Comparison of ENCODE assay signal across 10 cellular contexts in the genomic region with DNA sequence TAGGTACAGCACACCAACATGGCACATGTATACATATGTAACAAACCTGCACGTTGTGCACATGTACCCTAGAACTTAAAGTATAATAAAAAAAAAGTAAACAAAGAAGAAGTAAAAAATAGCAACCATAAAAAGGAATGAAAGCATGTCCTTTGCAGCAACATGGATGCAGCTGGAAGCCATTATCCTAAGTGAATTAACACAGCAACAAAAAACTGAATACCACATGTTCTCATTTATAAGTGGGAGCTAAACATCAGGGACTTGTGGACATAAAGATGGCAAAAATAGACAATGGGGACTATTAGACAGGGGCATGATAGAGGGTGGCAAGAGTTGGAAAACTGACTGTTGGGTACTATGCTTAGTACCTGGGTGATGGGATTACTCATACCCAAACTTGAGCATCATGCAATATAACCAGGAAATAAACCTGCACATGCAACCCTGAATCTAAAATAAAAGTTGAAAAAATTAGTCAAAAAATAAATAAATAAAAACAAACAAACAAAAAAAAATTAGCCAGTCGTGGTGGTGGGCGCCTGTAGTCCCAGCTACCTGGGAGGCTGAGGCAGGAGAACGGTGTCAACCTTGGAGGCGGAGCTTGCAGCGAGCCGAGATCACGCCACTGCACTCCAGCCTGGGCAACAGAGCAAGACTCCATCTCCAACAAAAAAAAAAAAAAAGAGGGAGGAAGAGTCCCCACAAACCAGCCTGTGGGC. TPM values are rescaled to one million over a fixed set of nuclear protein-coding genes. Genes with fewer than 3 reads are reported as not detected.
A peak's percentile ranks its signal among the peaks of the same experiment; 100 is the strongest.
DNase-seq lines count a peak whose midpoint lies in the region; ATAC-seq and TF ChIP-seq lines count a peak whose summit lies in the region.
"Not testable (repeated sequence)": the region's sequence is repeated elsewhere in the genome, so short reads cannot be mapped to it uniquely, and the experiment has no call there.
"Had no signal": no experiment of that assay in that cellular context is flagged by ENCODE, and none has a peak within 500 bp of the region (broad histone marks: within the 10 kb centered on the region; RNA-seq: fewer than 3 reads in every experiment).

No MANE protein-coding gene starts in this region.

- TF ChIP-seq CTCF in Peyer's patch (IDR thresholded peaks at IDR 0.05); activated CD8-positive, alpha-beta T cell treated with anti-CD3 and anti-CD28 coated beads for 36 hours (IDR thresholded peaks at IDR 0.05); chondrocyte (IDR thresholded peaks at IDR 0.05); foreskin fibroblast (IDR thresholded peaks at IDR 0.05; ENCODE audit: low read depth, low read length); mesothelial cell of epicardium (IDR thresholded peaks at IDR 0.05; ENCODE audit: unreplicated experiment); sigmoid colon (IDR thresholded peaks at IDR 0.05); upper lobe of right lung (IDR thresholded peaks at IDR 0.05): not testable (repeated sequence)

- intact Hi-C loops in activated CD8-positive, alpha-beta T cell treated with anti-CD3 and anti-CD28 coated beads for 36 hours (cut with micrococcal nuclease); sigmoid colon (cut with DNase I); upper lobe of right lung (cut with DNase I): not testable (repeated sequence)

- WGBS in sigmoid colon, 2 donors, result 74 to 80% methylated on average over 8 of the region's 8 CpGs

- H3K4me1 ChIP-seq in Peyer's patch (peaks cover 5 to 82% (median 34%) of the 10 kb centered on the region in 4 donors), sigmoid colon (peaks cover 0 to 80% (median 68%) of the 10 kb centered on the region in 4 donors), upper lobe of right lung (peaks cover 70% of the 10 kb centered on the region)

- POLR2A ChIA-PET in activated CD8-positive, alpha-beta T cell treated with anti-CD3 and anti-CD28 coated beads for 36 hours (lab: Charles Lee), result interaction anchor here (2.2 kb wide), 1 partner anchor 15 kb away, joined by 5 read pairs; no protein-coding TSS in a partner anchor

- H3K27ac Mint-ChIP-seq in activated CD8-positive, alpha-beta T cell treated with anti-CD3 and anti-CD28 coated beads for 36 hours, result peak overlapping the region; percentile 43
- H3K27ac Mint-ChIP-seq in chondrocyte (ENCODE audit: unreplicated experiment) (peak overlapping the region; percentile 92), mesothelial cell of epicardium (peak overlapping the region; percentile 97)

- not testable (repeated sequence) for TF ChIP-seq POLR2A in Peyer's patch (IDR thresholded peaks at IDR 0.05); sigmoid colon (IDR thresholded peaks at IDR 0.05)

- H3K36me3 ChIP-seq in Peyer's patch, sigmoid colon, upper lobe of right lung: not testable (repeated sequence)

- peak overlapping the region; percentile 56 to 80 (median 67) for H3K27ac ChIP-seq in Peyer's patch
- peak overlapping the region in 3 of 4 donors; percentile 60 to 70 (median 69) for H3K27ac ChIP-seq in sigmoid colon
- H3K27ac ChIP-seq in upper lobe of right lung, result peak overlapping the region; percentile 78

- H3K9me3 ChIP-seq in Peyer's patch, sigmoid colon, upper lobe of right lung: not testable (repeated sequence)

- H3K27me3 Mint-ChIP-seq in activated CD8-positive, alpha-beta T cell treated with anti-CD3 and anti-CD28 coated beads for 36 hours; chondrocyte (ENCODE audit: low read depth); mesothelial cell of epicardium (ENCODE audit: low read depth): not testable (repeated sequence)

- peaks cover 23% of the 10 kb centered on the region for H3K36me3 Mint-ChIP-seq in activated CD8-positive, alpha-beta T cell treated with anti-CD3 and anti-CD28 coated beads for 36 hours (ENCODE audit: low read depth)
- H3K36me3 Mint-ChIP-seq in chondrocyte (ENCODE audit: low read depth); mesothelial cell of epicardium: not testable (repeated sequence)

- H3K4me3 ChIP-seq in Peyer's patch, sigmoid colon, upper lobe of right lung: not testable (repeated sequence)
- H3K4me3 ChIP-seq in foreskin fibroblast (ENCODE audit: low read depth in 1 of 2, low read length in 2 of 2), result peak overlapping the region; percentile 23 to 44

- CTCF ChIA-PET in activated CD8-positive, alpha-beta T cell treated with anti-CD3 and anti-CD28 coated beads for 36 hours (lab: Charles Lee), result interaction anchor here (1.0 to 1.6 kb wide), 4 partner anchors 9 to 49 kb away, joined by 3 to 5 read pairs (median 4); no protein-coding TSS in a partner anchor

- not testable (repeated sequence) for H3K27me3 ChIP-seq in Peyer's patch, sigmoid colon, upper lobe of right lung

- H3K4me3 Mint-ChIP-seq in activated CD8-positive, alpha-beta T cell treated with anti-CD3 and anti-CD28 coated beads for 36 hours; chondrocyte (ENCODE audit: unreplicated experiment); mesothelial cell of epicardium: not testable (repeated sequence)

- DNase-seq in EH (ENCODE audit: low read depth) (peak; percentile 23), Peyer's patch (peak in 1 of 3 donors; percentile 30), chondrocyte (ENCODE audit: low spot score) (peak; percentile 29)
- not testable (repeated sequence) for DNase-seq in activated CD8-positive, alpha-beta T cell treated with anti-CD3 and anti-CD28 coated beads for 36 hours; foreskin fibroblast; mesothelial cell of epicardium (ENCODE audit: low spot score in 2 of 2, unreplicated experiment in 2 of 2); sigmoid colon; upper lobe of right lung

- H3K4me1 Mint-ChIP-seq in activated CD8-positive, alpha-beta T cell treated with anti-CD3 and anti-CD28 coated beads for 36 hours (ENCODE audit: low read depth), result peaks cover 67% of the 10 kb centered on the region
- peaks cover 77% of the 10 kb centered on the region for H3K4me1 Mint-ChIP-seq in chondrocyte (ENCODE audit: low read depth)
- peaks cover 35% of the 10 kb centered on the region for H3K4me1 Mint-ChIP-seq in mesothelial cell of epicardium

- not testable (repeated sequence) for TF ChIP-seq EP300 in sigmoid colon (IDR thresholded peaks at IDR 0.05)

- not testable (repeated sequence) for H3K9me3 Mint-ChIP-seq in activated CD8-positive, alpha-beta T cell treated with anti-CD3 and anti-CD28 coated beads for 36 hours; chondrocyte (ENCODE audit: low read depth); mesothelial cell of epicardium

- not testable (repeated sequence) for ATAC-seq in activated CD8-positive, alpha-beta T cell treated with anti-CD3 and anti-CD28 coated beads for 36 hours; upper lobe of right lung

RNA-seq across cellular contexts. Expression of gene GNB1, which starts 30.8 kb away (rescaled TPM):
- total RNA-seq in Peyer's patch, result 100 to 1,000 TPM; 112 to 266 (median 236) TPM
- total RNA-seq in activated CD8-positive, alpha-beta T cell treated with anti-CD3 and anti-CD28 coated beads for 36 hours, result 100 to 1,000 TPM; 318 to 330 TPM
- total RNA-seq in chondrocyte, result 419 to 543 TPM (median 538 TPM) in 3 replicates
- 272 to 289 TPM (median 283 TPM) in 3 replicates for total RNA-seq in mesothelial cell of epicardium
- 100 to 1,000 TPM; 119 to 157 (median 145) TPM for total RNA-seq in sigmoid colon
- 100 to 1,000 TPM; 163 to 197 (median 193) TPM for polyA plus RNA-seq in sigmoid colon
- total RNA-seq in upper lobe of right lung, result 328 TPM

RNA-seq across cellular contexts. Expression of gene CALML6, which starts 54.9 kb away (rescaled TPM):
- total RNA-seq in Peyer's patch (not detected), chondrocyte (2.1 to 2.3 TPM (median 2.1 TPM) in 3 replicates), mesothelial cell of epicardium (1.6 to 2.7 TPM (median 1.9 TPM) in 3 replicates), sigmoid colon (under 1 TPM in 1 of 4 donors, not detected in 3; 0.36 TPM), upper lobe of right lung (0.90 TPM)
- total RNA-seq in activated CD8-positive, alpha-beta T cell treated with anti-CD3 and anti-CD28 coated beads for 36 hours, result under 1 TPM; 0.47 to 0.76 TPM
- under 1 TPM in 1 of 3 donors, not detected in 2; 0.36 TPM for polyA plus RNA-seq in sigmoid colon
- total RNA-seq: HT1080, thoracic aorta had no signal

RNA-seq across cellular contexts. Expression of gene TMEM52, which starts 58.9 kb away (rescaled TPM):
- total RNA-seq in Peyer's patch, result 10 to 100 TPM in 1 of 4 donors, 1 to 10 TPM in 3; 2.2 to 11.6 (median 6.4) TPM
- total RNA-seq in activated CD8-positive, alpha-beta T cell treated with anti-CD3 and anti-CD28 coated beads for 36 hours, result 1 to 10 TPM; 2.1 to 2.2 TPM
- total RNA-seq in chondrocyte, result 0.67 to 0.90 TPM (median 0.68 TPM) in 3 replicates
- total RNA-seq in mesothelial cell of epicardium, result 2.1 to 2.8 TPM (median 2.5 TPM) in 3 replicates
- 1 to 10 TPM in 2 of 4 donors, not detected in 2; 1.1 to 3.5 TPM for total RNA-seq in sigmoid colon
- polyA plus RNA-seq in sigmoid colon, result 1 to 10 TPM; 1.2 to 5.5 (median 2.1) TPM
- 1.5 TPM for total RNA-seq in upper lobe of right lung
- total RNA-seq: thoracic aorta had no signal

Comparison
In these comparisons a context has a peak if more than half of its experiments do, and no peak if none do; other contexts are left out.
1. H3K27ac Mint-ChIP-seq: peak in every context shown above with its lines; median percentile 97 in mesothelial cell of epicardium; 92 in chondrocyte; 43 in activated CD8-positive, alpha-beta T cell treated with anti-CD3 and anti-CD28 coated beads for 36 hours.